Comparison of ENCODE assay signal across 1 cellular context in the genomic region with DNA sequence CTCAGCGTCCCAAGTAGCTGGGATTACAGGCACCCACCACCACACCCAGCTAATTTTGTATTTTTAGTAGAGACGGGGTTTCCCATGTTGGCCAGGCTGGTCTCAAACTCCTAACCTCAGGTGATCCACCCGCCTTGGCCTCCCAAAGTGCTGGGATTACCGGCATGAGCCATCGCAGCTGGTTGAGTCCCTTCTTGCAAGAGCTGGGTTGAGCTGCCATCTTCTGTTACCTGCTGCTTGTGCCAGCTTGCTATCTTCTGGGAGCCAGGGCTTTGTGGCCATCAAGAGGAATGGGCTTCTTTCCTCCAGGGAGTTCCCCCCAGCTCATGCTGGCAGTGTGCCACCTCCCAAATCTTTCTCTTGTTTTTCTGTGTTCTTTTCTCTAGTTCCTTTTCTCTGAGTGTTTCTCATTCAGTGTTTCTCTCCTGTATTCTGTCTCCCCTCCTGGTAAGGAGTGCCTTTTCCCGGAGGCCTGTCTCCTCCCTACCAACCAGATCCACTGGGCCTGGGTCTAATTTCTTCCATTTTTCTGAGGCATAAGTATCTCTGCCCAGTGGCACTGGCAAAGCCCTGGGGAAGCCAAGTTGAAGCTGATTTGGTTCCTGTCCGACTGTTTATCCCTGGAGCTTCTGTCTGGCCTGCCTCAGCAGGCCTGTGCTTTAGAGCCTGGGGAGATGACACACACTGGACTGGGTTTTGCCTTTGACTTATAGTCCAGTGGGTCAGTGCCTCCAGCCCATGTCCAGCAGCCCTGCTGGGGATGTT.
TF ChIP-seq lines count a peak whose summit lies in the region.

No MANE protein-coding gene starts in this region.

TF ChIP-seq in GM12878, 131 proteins besides CTCF, POLR2A, EP300 and RAD21:
- TF ChIP-seq, protein P1, sequence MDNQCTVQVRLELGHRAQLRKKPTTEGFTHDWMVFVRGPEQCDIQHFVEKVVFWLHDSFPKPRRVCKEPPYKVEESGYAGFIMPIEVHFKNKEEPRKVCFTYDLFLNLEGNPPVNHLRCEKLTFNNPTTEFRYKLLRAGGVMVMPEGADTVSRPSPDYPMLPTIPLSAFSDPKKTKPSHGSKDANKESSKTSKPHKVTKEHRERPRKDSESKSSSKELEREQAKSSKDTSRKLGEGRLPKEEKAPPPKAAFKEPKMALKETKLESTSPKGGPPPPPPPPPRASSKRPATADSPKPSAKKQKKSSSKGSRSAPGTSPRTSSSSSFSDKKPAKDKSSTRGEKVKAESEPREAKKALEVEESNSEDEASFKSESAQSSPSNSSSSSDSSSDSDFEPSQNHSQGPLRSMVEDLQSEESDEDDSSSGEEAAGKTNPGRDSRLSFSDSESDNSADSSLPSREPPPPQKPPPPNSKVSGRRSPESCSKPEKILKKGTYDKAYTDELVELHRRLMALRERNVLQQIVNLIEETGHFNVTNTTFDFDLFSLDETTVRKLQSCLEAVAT (IDR thresholded peaks at IDR 0.05) = no peak
- TF ChIP-seq FOXM1 (IDR thresholded peaks at IDR 0.05; ENCODE audit: low read depth, low read length) (no peak), POLR2AphosphoS2 (IDR thresholded peaks at IDR 0.05; ENCODE audit: low read depth, low read length) (no peak), YY1 (IDR thresholded peaks at IDR 0.05; ENCODE audit: low read depth, low read length) (no peak), SMAD1 (IDR thresholded peaks at IDR 0.05; ENCODE audit: low read depth, partially characterized antibody) (no peak), ZNF217 (IDR thresholded peaks at IDR 0.05) (no peak), CBX3 (IDR thresholded peaks at IDR 0.05; ENCODE audit: borderline replicate concordance, low read depth) (no peak), IRF4 (IDR thresholded peaks at IDR 0.05; ENCODE audit: low read depth, low read length) (no peak), ZNF207 (IDR thresholded peaks at IDR 0.05; ENCODE audit: borderline replicate concordance) (no peak), PAX8 (IDR thresholded peaks at IDR 0.05) (no peak)
- TF ChIP-seq, protein P2, sequence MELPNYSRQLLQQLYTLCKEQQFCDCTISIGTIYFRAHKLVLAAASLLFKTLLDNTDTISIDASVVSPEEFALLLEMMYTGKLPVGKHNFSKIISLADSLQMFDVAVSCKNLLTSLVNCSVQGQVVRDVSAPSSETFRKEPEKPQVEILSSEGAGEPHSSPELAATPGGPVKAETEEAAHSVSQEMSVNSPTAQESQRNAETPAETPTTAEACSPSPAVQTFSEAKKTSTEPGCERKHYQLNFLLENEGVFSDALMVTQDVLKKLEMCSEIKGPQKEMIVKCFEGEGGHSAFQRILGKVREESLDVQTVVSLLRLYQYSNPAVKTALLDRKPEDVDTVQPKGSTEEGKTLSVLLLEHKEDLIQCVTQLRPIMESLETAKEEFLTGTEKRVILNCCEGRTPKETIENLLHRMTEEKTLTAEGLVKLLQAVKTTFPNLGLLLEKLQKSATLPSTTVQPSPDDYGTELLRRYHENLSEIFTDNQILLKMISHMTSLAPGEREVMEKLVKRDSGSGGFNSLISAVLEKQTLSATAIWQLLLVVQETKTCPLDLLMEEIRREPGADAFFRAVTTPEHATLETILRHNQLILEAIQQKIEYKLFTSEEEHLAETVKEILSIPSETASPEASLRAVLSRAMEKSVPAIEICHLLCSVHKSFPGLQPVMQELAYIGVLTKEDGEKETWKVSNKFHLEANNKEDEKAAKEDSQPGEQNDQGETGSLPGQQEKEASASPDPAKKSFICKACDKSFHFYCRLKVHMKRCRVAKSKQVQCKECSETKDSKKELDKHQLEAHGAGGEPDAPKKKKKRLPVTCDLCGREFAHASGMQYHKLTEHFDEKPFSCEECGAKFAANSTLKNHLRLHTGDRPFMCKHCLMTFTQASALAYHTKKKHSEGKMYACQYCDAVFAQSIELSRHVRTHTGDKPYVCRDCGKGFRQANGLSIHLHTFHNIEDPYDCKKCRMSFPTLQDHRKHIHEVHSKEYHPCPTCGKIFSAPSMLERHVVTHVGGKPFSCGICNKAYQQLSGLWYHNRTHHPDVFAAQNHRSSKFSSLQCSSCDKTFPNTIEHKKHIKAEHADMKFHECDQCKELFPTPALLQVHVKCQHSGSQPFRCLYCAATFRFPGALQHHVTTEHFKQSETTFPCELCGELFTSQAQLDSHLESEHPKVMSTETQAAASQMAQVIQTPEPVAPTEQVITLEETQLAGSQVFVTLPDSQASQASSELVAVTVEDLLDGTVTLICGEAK (IDR thresholded peaks at IDR 0.05; ENCODE audit: borderline replicate concordance) = no peak
- TF ChIP-seq, protein P3, sequence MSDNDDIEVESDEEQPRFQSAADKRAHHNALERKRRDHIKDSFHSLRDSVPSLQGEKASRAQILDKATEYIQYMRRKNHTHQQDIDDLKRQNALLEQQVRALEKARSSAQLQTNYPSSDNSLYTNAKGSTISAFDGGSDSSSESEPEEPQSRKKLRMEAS (IDR thresholded peaks at IDR 0.05; ENCODE audit: low read depth, low read length) = no peak
